13 cellular contexts compared by ENCODE assay signal in the genomic region with DNA sequence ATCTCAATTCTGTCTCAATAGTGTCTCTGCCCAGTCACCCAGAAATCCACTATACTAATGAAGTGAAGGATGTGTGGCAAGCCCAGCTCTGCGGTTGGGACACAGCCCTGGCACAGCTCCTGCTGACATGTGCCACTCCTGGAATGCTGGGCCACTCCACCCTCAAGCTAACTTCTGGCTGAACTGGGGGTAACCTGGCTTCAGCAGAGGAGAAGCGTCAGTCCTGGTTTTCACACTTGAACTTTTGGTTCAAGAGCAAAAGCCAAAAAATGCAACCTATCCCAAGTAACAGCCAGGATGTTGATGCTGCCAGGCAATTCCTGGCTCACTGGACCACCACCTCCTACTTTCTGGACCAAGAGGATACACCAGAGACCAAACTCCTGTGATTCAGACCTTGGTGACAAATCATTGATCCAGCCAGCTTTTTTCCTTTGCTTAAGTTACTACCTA.
DNase-seq lines count a peak whose midpoint lies in the region; ATAC-seq, FAIRE-seq and TF ChIP-seq lines count a peak whose summit lies in the region.
"Had no signal": no experiment of that assay in that cellular context is flagged by ENCODE, and none has a peak within 500 bp of the region (broad histone marks: within the 10 kb centered on the region; RNA-seq: fewer than 3 reads in every experiment).

No MANE protein-coding gene starts in this region.

- no peak overlapping the region for H3K23ac ChIP-seq in IMR-90 (ENCODE audit: low read depth, low read length)

- peaks cover 3% of the 10 kb centered on the region for H3K4me1 ChIP-seq in IMR-90 (ENCODE audit: control insufficient read depth, insufficient read depth, low read length)
- H3K4me1 ChIP-seq in right lobe of liver = peaks cover 0 to 4% (median 0%) of the 10 kb centered on the region in 4 donors
- H3K4me1 ChIP-seq in tibial nerve = peaks cover 0 to 10% (median 0%) of the 10 kb centered on the region in 4 donors

- DNase-seq in IMR-90 = no peak
- DNase-seq in epithelial cell of esophagus (ENCODE audit: low read depth) = peak; percentile 58
- DNase-seq in right lobe of liver = peak in 1 of 3 donors; percentile 37
- DNase-seq in tibial nerve (ENCODE audit: low spot score in 2 of 2) = peak; percentile 61 to 78
- no peak for DNase-seq in activated effector memory CD4-positive, alpha-beta T cell treated with Interleukin-2 at 50 U/mL for 16 hours
- no peak for DNase-seq in NCI-H510A (lab: John Stamatoyannopoulos, UW)
- DNase-seq in activated CD4-positive, alpha-beta T cell treated with anti-CD3 and anti-CD28 coated beads for 1 hour = no peak
- DNase-seq in GM12892 (ENCODE audit: insufficient read length) = no peak
- DNase-seq: activated naive CD8-positive, alpha-beta T cell treated with anti-CD3 and anti-CD28 coated beads, Interleukin-2, amount 10 ng/mL, durations not matched to agents 7 days and 5 days; H9; KG1 had no signal

- H3K36me3 ChIP-seq in IMR-90 (ENCODE audit: control insufficient read depth, insufficient read depth, low read length) (no peaks in the 10 kb centered on the region), right lobe of liver (no peaks in the 10 kb centered on the region), tibial nerve (no peaks in the 10 kb centered on the region)

- no peak overlapping the region for H3K18ac ChIP-seq in IMR-90 (ENCODE audit: low read depth, low read length)

- intact Hi-C loops in IMR-90 (cut with micrococcal nuclease) = no loop called here
- intact Hi-C loops in right lobe of liver (cut with DNase I) = no loop called here

- peak in 1 of 2 donors; percentile 80 for TF ChIP-seq EP300 in tibial nerve (IDR thresholded peaks at IDR 0.05)

- H3K79me1 ChIP-seq in IMR-90 (ENCODE audit: low read depth in 1 of 2, low read length in 2 of 2) = no peaks in the 10 kb centered on the region

- H3K9me3 ChIP-seq in IMR-90 (ENCODE audit: control insufficient read depth, insufficient read depth, low read length) (no peaks in the 10 kb centered on the region), right lobe of liver (no peaks in the 10 kb centered on the region), tibial nerve (no peaks in the 10 kb centered on the region)

- ATAC-seq in IMR-90 (ENCODE audit: low read depth) (no peak; the same call in 1 of the 2 replicates), right lobe of liver (peak in 3 of 4 donors; percentile 20 to 77 (median 61))
- ATAC-seq: left lobe of liver, SK-N-SH treated with all-trans-retinoic acid at 6 μM for 48 hours had no signal

- POLR2A ChIA-PET in IMR-90 (lab: Charles Lee; ENCODE audit: unreplicated experiment) = interaction anchor here (0.6 kb wide), 1 partner anchor 87 kb away, joined by 3 read pairs; a partner anchor contains a TSS

- no TSS peak for BruUV-seq in IMR-90 (replicated peaks; lab: Mats Ljungman, UMichigan)

- H2BK120ac ChIP-seq in IMR-90 (ENCODE audit: low read depth, low read length) = no peak overlapping the region

- no peak overlapping the region for H3K14ac ChIP-seq in IMR-90 (replicated peaks; ENCODE audit: low read depth, low read length)

- 0 out of 3 replicates have a peak overlapping the region, but pooled peaks have one; percentile 9 for H2BK15ac ChIP-seq in IMR-90 (ENCODE audit: low read depth, low read length)

- no peak for TF ChIP-seq RAD21 in IMR-90 (IDR thresholded peaks at IDR 0.05; ENCODE audit: low read length)

- H2BK5ac ChIP-seq in IMR-90 (ENCODE audit: low read depth, low read length, poor library complexity, severe bottlenecking) = no peak overlapping the region

- dilution Hi-C loops in IMR-90 (cut with HindIII; ENCODE audit: low sequenced_read_pairs, unreplicated experiment) = no loop called here

- no peak overlapping the region for H3K27ac ChIP-seq in IMR-90 (ENCODE audit: insufficient read depth, low read length)
- H3K27ac ChIP-seq in right lobe of liver = no peak overlapping the region
- peak overlapping the region in 2 of 4 donors; percentile 50 to 63 for H3K27ac ChIP-seq in tibial nerve

- CTCF ChIA-PET in IMR-90 (lab: Yijun Ruan, JAX) = interaction anchor here (1.2 kb wide), 1 partner anchor 10 kb away, joined by 4 read pairs; no protein-coding TSS in a partner anchor

- H3K9ac ChIP-seq in IMR-90 (ENCODE audit: low read depth, low read length) = no peak overlapping the region

- in situ Hi-C loops in IMR-90 (cut with MboI; ENCODE audit: low sequenced_read_pairs) = no loop called here

- no peak overlapping the region for H2AK9ac ChIP-seq in IMR-90 (replicated peaks; ENCODE audit: low read depth, low read length, poor library complexity)

- H3K4me2 ChIP-seq in IMR-90 (ENCODE audit: low read depth, low read length) = no peak overlapping the region

- no peak overlapping the region for H3K4ac ChIP-seq in IMR-90 (ENCODE audit: low read depth, low read length)

- no CpG with 5 or more reads among the region's 2 CpGs for WGBS in IMR-90 (ENCODE audit: extremely low coverage in 2 of 2, insufficient read length in 1 of 2), 2 experiments
- no CpG with 5 or more reads among the region's 2 CpGs for WGBS in right lobe of liver (ENCODE audit: insufficient coverage, low coverage, low lambda C conversion rate, missing lambda C conversion rate)
- WGBS in tibial nerve, 2 donors = 69 to 75% methylated on average over 2 of the region's 2 CpGs

- H3K56ac ChIP-seq in IMR-90 (ENCODE audit: extremely low read depth, insufficient read depth, low read length) = no peak overlapping the region

- H3K4me3 ChIP-seq in IMR-90 (ENCODE audit: insufficient read depth, low read depth, low read length) (no peak overlapping the region), epithelial cell of esophagus (ENCODE audit: low read length) (no peak overlapping the region), right lobe of liver (no peak overlapping the region), tibial nerve (no peak overlapping the region)

- no peak overlapping the region for H2AFZ ChIP-seq in IMR-90 (replicated peaks; ENCODE audit: low read length, poor library complexity)

- TF ChIP-seq POLR2A in IMR-90 (IDR thresholded peaks at IDR 0.05; ENCODE audit: low read depth, low read length) (no peak), right lobe of liver (IDR thresholded peaks at IDR 0.05) (no peak), tibial nerve (IDR thresholded peaks at IDR 0.05) (no peak), GM12892 (IDR thresholded peaks at IDR 0.05; ENCODE audit: low read depth, low read length) (no peak)

- 0 out of 2 replicates have a peak, but pooled peaks cover 5% of the 10 kb centered on the region for H3K9me1 ChIP-seq in IMR-90 (ENCODE audit: insufficient read depth, low read length)

- H4K8ac ChIP-seq in IMR-90 (ENCODE audit: low read depth in 2 of 2, low read length in 2 of 2) = no peak overlapping the region

- H4K5ac ChIP-seq in IMR-90 (ENCODE audit: low read depth, low read length) = no peak overlapping the region

- TF ChIP-seq CTCF in IMR-90 (conservative IDR thresholded peaks at IDR 0.05; ENCODE audit: low read depth, low read length) (no peak), epithelial cell of esophagus (IDR thresholded peaks at IDR 0.05; ENCODE audit: insufficient read depth, low read depth, low read length, missing control alignments) (no peak), right lobe of liver (IDR thresholded peaks at IDR 0.05) (no peak), tibial nerve (IDR thresholded peaks at IDR 0.05) (no peak)

- no peak overlapping the region for H2BK20ac ChIP-seq in IMR-90 (ENCODE audit: low read depth, low read length)

- H2AK5ac ChIP-seq in IMR-90 (ENCODE audit: low read depth, low read length) = no peak overlapping the region

- FAIRE-seq in GM12892 (lab: Jason Lieb, UNC) = no peak

- H4K91ac ChIP-seq in IMR-90 (ENCODE audit: insufficient read depth, low read depth, low read length) = peak overlapping the region; percentile 51; the same call in 1 of the 2 replicates

- H3K27me3 ChIP-seq in IMR-90 (ENCODE audit: control insufficient read depth, insufficient read depth, low read length) (no peaks in the 10 kb centered on the region), right lobe of liver (no peaks in the 10 kb centered on the region), tibial nerve (no peaks in the 10 kb centered on the region)

- no peaks in the 10 kb centered on the region for H4K20me1 ChIP-seq in IMR-90 (ENCODE audit: insufficient read depth, low read length)

TF ChIP-seq in IMR-90, 13 proteins besides CTCF, POLR2A, EP300 and RAD21:
- no peak for TF ChIP-seq RFX5 (IDR thresholded peaks at IDR 0.05; ENCODE audit: low read depth, low read length)
- no peak for TF ChIP-seq FOS (IDR thresholded peaks at IDR 0.05; ENCODE audit: low read depth, low read length)
- TF ChIP-seq NFE2L2 (IDR thresholded peaks at IDR 0.05; ENCODE audit: low read depth, low read length) = no peak
- no peak for TF ChIP-seq CHD1 (IDR thresholded peaks at IDR 0.05; ENCODE audit: low read depth, low read length)
- TF ChIP-seq, protein P1, sequence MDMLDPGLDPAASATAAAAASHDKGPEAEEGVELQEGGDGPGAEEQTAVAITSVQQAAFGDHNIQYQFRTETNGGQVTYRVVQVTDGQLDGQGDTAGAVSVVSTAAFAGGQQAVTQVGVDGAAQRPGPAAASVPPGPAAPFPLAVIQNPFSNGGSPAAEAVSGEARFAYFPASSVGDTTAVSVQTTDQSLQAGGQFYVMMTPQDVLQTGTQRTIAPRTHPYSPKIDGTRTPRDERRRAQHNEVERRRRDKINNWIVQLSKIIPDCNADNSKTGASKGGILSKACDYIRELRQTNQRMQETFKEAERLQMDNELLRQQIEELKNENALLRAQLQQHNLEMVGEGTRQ (IDR thresholded peaks at IDR 0.05; ENCODE audit: low read depth, low read length) = no peak
- TF ChIP-seq, protein P2, sequence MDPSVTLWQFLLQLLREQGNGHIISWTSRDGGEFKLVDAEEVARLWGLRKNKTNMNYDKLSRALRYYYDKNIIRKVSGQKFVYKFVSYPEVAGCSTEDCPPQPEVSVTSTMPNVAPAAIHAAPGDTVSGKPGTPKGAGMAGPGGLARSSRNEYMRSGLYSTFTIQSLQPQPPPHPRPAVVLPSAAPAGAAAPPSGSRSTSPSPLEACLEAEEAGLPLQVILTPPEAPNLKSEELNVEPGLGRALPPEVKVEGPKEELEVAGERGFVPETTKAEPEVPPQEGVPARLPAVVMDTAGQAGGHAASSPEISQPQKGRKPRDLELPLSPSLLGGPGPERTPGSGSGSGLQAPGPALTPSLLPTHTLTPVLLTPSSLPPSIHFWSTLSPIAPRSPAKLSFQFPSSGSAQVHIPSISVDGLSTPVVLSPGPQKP (IDR thresholded peaks at IDR 0.05; ENCODE audit: borderline replicate concordance, low read depth, low read length) = no peak
- TF ChIP-seq RCOR1 (IDR thresholded peaks at IDR 0.05; ENCODE audit: insufficient replicate concordance, low read length) = no peak
- no peak for TF ChIP-seq MAFK (IDR thresholded peaks at IDR 0.05; ENCODE audit: low read depth, low read length)

Comparison
In these comparisons a context has a peak if more than half of its experiments do, and no peak if none do; other contexts are left out.
1. DNase-seq: peak in epithelial cell of esophagus (single experiment) and tibial nerve (2 of 2); none in IMR-90 (single experiment), activated effector memory CD4-positive, alpha-beta T cell treated with Interleukin-2 at 50 U/mL for 16 hours (single experiment), NCI-H510A (single experiment), activated CD4-positive, alpha-beta T cell treated with anti-CD3 and anti-CD28 coated beads for 1 hour (single experiment) and GM12892 (single experiment).